ENCODE assay signal across 10 cellular contexts in the genomic region with DNA sequence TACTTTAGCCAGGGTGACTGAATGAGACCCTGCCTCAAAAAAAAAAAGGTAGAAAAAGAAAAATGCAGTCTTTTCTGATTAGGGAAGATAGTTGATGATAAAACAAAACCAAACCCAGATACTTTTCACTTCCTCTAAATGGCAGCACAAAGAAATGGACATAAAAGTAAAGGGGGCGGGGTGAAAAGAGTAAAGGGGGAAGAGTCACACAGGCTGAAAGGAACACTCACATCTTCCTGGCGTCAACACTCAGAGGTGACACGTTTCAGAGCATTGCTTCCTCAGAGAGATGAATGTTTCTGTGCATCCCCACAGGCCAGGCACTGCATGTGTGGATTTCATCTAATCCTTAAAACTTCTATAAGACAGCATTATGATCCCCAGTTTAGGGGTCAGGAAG.
DNase-seq lines count a peak whose midpoint lies in the region; ATAC-seq lines count a peak whose summit lies in the region.
"Had no signal": no experiment of that assay in that cellular context is flagged by ENCODE, and none has a peak within 500 bp of the region (broad histone marks: within the 10 kb centered on the region; RNA-seq: fewer than 3 reads in every experiment).

No MANE protein-coding gene starts in this region.

- H3K27me3 Mint-ChIP-seq in memory B cell, result no peaks in the 10 kb centered on the region

- peak overlapping the region; percentile 83 for H3K27ac Mint-ChIP-seq in memory B cell

- H3K4me3 Mint-ChIP-seq in memory B cell, result no peak overlapping the region

- peak; percentile 50 for ATAC-seq in GM21360 (IDR thresholded peaks at IDR 0.05; ENCODE audit: unreplicated experiment)
- peak; percentile 86 for ATAC-seq in memory B cell (ENCODE audit: low read depth)
- no peak for ATAC-seq in GM21528 (IDR thresholded peaks at IDR 0.05; ENCODE audit: low FRiP score, unreplicated experiment)

- DNase-seq in DMS53 (lab: John Stamatoyannopoulos, UW) (peak; percentile 36), DMS53 treated with DMSO at 0.1 percent for 48 hours (lab: John Stamatoyannopoulos, UW; ENCODE audit: unreplicated experiment) (no peak), MV-4-11 (lab: John Stamatoyannopoulos, UW) (peak; percentile 81), memory B cell (ENCODE audit: low spot score in 2 of 2) (no peak), cerebellum (ENCODE audit: low spot score) (no peak)
- DNase-seq in stimulated activated CD8-positive, alpha-beta memory T cell treated with anti-CD3 and anti-CD28 coated beads, Interleukin-4, amount 100 ng/mL, for 48 hours, result no peak
- DNase-seq: heart right ventricle; NK-92 treated with Interleukin-12 subunit alpha and Interleukin-12 subunit beta, amount 100 ng/mL, for 24 hours had no signal

- peaks cover 22% of the 10 kb centered on the region for H3K36me3 Mint-ChIP-seq in memory B cell

- H3K4me1 Mint-ChIP-seq in memory B cell, result peaks cover 61% of the 10 kb centered on the region

- no peaks in the 10 kb centered on the region for H3K9me3 Mint-ChIP-seq in memory B cell

Comparison
In these comparisons a context has a peak if more than half of its experiments do, and no peak if none do; other contexts are left out.
1. DNase-seq: peak in DMS53 (single experiment) and MV-4-11 (single experiment); none in DMS53 treated with DMSO at 0.1 percent for 48 hours (single experiment), memory B cell (0 of 2), cerebellum (single experiment) and stimulated activated CD8-positive, alpha-beta memory T cell treated with anti-CD3 and anti-CD28 coated beads, Interleukin-4, amount 100 ng/mL, for 48 hours (single experiment).